1 cellular context compared by ENCODE assay signal in genomic region chr13:106536244-106537034, GRCh38.
TF ChIP-seq lines count a peak whose summit lies in the region.

No MANE protein-coding gene starts in this region.

TF ChIP-seq in SK-N-SH, 30 proteins besides CTCF, POLR2A, EP300 and RAD21 (continued from another document):
- TF ChIP-seq MAX (IDR thresholded peaks at IDR 0.05; ENCODE audit: low read depth) (no peak), MXI1 (IDR thresholded peaks at IDR 0.05; ENCODE audit: low read depth, low read length) (peak; percentile 81; the same call in 1 of the 2 replicates), REST (IDR thresholded peaks at IDR 0.05; ENCODE audit: low read depth, low read length) (0 out of 2 replicates have a peak, but pooled peaks have one; percentile 7), RXRA (IDR thresholded peaks at IDR 0.05; ENCODE audit: borderline replicate concordance, low read depth) (no peak)
